Comparison of ENCODE assay signal across 25 cellular contexts in genomic region chr3:78314327-78314726, GRCh38.
DNase-seq lines count a peak whose midpoint lies in the region; ATAC-seq and TF ChIP-seq lines count a peak whose summit lies in the region.
"Had no signal": no experiment of that assay in that cellular context is flagged by ENCODE, and none has a peak within 500 bp of the region (broad histone marks: within the 10 kb centered on the region; RNA-seq: fewer than 3 reads in every experiment).

No MANE protein-coding gene starts in this region.

- no peak for ATAC-seq in HG02763 (IDR thresholded peaks at IDR 0.05; ENCODE audit: unreplicated experiment)
- ATAC-seq: HepG2 had no signal

- no peaks in the 10 kb centered on the region for H3K9me3 ChIP-seq in uterus
- H3K9me3 ChIP-seq: BLaER1 treated with 17β-estradiol and CSF1 and Interleukin-3, amounts not matched to agents 10 nM and 100 nM; Peyer's patch had no signal

- TF ChIP-seq POLR2A in uterus (IDR thresholded peaks at IDR 0.05) = no peak

- H3K4me1 ChIP-seq in uterus = no peaks in the 10 kb centered on the region
- H3K4me1 ChIP-seq: BLaER1 treated with 17β-estradiol and CSF1 and Interleukin-3, amounts not matched to agents 10 nM and 100 nM; Peyer's patch had no signal

- DNase-seq in COR-L47 (lab: John Stamatoyannopoulos, UW) = peak; percentile 5
- DNase-seq in NCI-H1105 (lab: John Stamatoyannopoulos, UW) = peak; percentile 49
- DNase-seq in NCI-H1930 (lab: John Stamatoyannopoulos, UW) = peak; percentile 37 to 44
- peak; percentile 11 for DNase-seq in astrocyte of the hippocampus (ENCODE audit: low read depth, low spot score)
- no peak for DNase-seq in NCI-H2081 (lab: John Stamatoyannopoulos, UW)
- no peak for DNase-seq in uterus
- DNase-seq: AML-193; CD4-positive, alpha-beta memory T cell; DMS 273 treated with DMSO at 0.1 percent for 48 hours; DMS79 treated with DMSO at 0.1 percent for 48 hours; GF-D8; GOT3; HCEC 1CT; Kasumi-1; NCI-H1092 treated with DMSO at 0.1 percent for 48 hours; NCI-H187 treated with DMSO at 0.1 percent for 48 hours; NCI-H510A; OCI-M1; Peyer's patch; SHP77 treated with DMSO at 0.1 percent for 48 hours; T-helper 2 cell had no signal

- intact Hi-C loops in uterus (cut with DNase I; ENCODE audit: low total_unique reads) = no loop called here

- no peaks in the 10 kb centered on the region for H3K27me3 ChIP-seq in uterus
- H3K27me3 ChIP-seq: BLaER1 treated with 17β-estradiol and CSF1 and Interleukin-3, amounts not matched to agents 10 nM and 100 nM; Peyer's patch had no signal

- H3K27ac ChIP-seq in uterus = no peak overlapping the region
- H3K27ac ChIP-seq: BLaER1 treated with 17β-estradiol and CSF1 and Interleukin-3, amounts not matched to agents 10 nM and 100 nM; Peyer's patch; SK-N-MC had no signal

- H3K36me3 ChIP-seq in uterus = no peaks in the 10 kb centered on the region
- H3K36me3 ChIP-seq: BLaER1 treated with 17β-estradiol and CSF1 and Interleukin-3, amounts not matched to agents 10 nM and 100 nM; Peyer's patch had no signal

- no peak for TF ChIP-seq CTCF in uterus (IDR thresholded peaks at IDR 0.05)

- no peak overlapping the region for H3K4me3 ChIP-seq in uterus
- H3K4me3 ChIP-seq: BLaER1 treated with 17β-estradiol and CSF1 and Interleukin-3, amounts not matched to agents 10 nM and 100 nM; Peyer's patch; SK-N-MC had no signal

Comparison
In these comparisons a context has a peak if more than half of its experiments do, and no peak if none do; other contexts are left out.
1. DNase-seq: peak in COR-L47 (single experiment), NCI-H1105 (single experiment), NCI-H1930 (2 of 2) and astrocyte of the hippocampus (single experiment); none in NCI-H2081 (0 of 2) and uterus (0 of 2).